In the genomic region with DNA sequence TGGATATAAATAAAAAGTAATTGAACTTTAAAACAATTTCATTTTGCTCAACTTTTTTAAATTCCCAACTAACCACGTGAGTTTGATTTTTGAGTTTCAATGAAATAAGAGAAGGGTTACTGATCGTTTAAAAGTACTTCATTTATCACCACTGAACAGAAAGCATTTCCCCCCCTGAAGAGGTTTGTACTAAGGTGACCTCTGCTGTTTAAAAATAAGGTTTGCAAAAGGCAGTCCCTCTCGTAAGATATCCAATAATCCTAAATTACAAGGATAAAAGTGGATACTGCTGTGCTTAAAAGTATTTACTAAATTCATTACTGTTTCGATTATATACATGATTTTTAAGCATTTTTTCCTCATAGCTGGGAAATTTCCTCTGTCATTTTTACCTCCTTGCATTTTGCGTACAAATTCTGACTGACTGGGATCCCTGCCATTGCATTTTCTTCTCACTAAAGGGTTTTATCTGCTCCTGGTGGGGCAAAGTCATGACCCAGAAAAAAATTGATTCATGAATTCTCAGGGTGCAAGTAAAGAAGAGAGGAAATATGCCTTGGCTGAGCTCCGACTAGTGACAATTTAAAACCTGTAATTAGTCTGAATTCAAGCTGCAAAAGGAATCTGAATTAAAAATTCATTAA, we compare ENCODE assay signal across 13 cellular contexts.
A peak's percentile ranks its signal among the peaks of the same experiment; 100 is the strongest.
DNase-seq lines count a peak whose midpoint lies in the region; ATAC-seq and TF ChIP-seq lines count a peak whose summit lies in the region.
"Had no signal": no experiment of that assay in that cellular context is flagged by ENCODE, and none has a peak within 500 bp of the region (broad histone marks: within the 10 kb centered on the region; RNA-seq: fewer than 3 reads in every experiment).

No MANE protein-coding gene starts in this region.

- H3K27me3 ChIP-seq in RWPE2 (ENCODE audit: insufficient read depth, poor library complexity, severe bottlenecking) = peaks cover 35% of the 10 kb centered on the region
- H3K27me3 ChIP-seq in thyroid gland = no peaks in the 10 kb centered on the region
- H3K27me3 ChIP-seq: neutrophil had no signal

- H3K4me1 Mint-ChIP-seq in activated CD4-positive, alpha-beta T cell treated with anti-CD3 and anti-CD28 coated beads, Interleukin-2, amount 10 ng/mL, durations not matched to agents 24 days and 14 days = no peaks in the 10 kb centered on the region

- 0 out of 3 replicates have a peak, but pooled peaks have one; percentile 41 for ATAC-seq in RWPE2 (ENCODE audit: low read depth)
- ATAC-seq: left ventricle myocardium superior had no signal

- peaks cover 3% of the 10 kb centered on the region for H3K9me3 Mint-ChIP-seq in activated CD4-positive, alpha-beta T cell treated with anti-CD3 and anti-CD28 coated beads, Interleukin-2, amount 10 ng/mL, durations not matched to agents 24 days and 14 days

- no peak overlapping the region for H3K27ac Mint-ChIP-seq in activated CD4-positive, alpha-beta T cell treated with anti-CD3 and anti-CD28 coated beads, Interleukin-2, amount 10 ng/mL, durations not matched to agents 24 days and 14 days

- H3K27ac ChIP-seq in RWPE2 (ENCODE audit: poor library complexity, severe bottlenecking) (no peak overlapping the region), thyroid gland (no peak overlapping the region)
- H3K27ac ChIP-seq: hepatocyte, neutrophil had no signal

- TF ChIP-seq POLR2A in thyroid gland (IDR thresholded peaks at IDR 0.05) = no peak

- H3K4me3 ChIP-seq in RWPE2 (ENCODE audit: severe bottlenecking) (no peak overlapping the region), thyroid gland (replicated peaks in 1 of 3) (no peak overlapping the region)
- H3K4me3 ChIP-seq: hepatocyte had no signal

- no peaks in the 10 kb centered on the region for H3K36me3 Mint-ChIP-seq in activated CD4-positive, alpha-beta T cell treated with anti-CD3 and anti-CD28 coated beads, Interleukin-2, amount 10 ng/mL, durations not matched to agents 24 days and 14 days (ENCODE audit: low read depth)

- DNase-seq in COR-L47 (lab: John Stamatoyannopoulos, UW) = peak; percentile 17
- DNase-seq in NCI-H1092 treated with DMSO at 0.1 percent for 48 hours (lab: John Stamatoyannopoulos, UW) = peak; percentile 70
- no peak for DNase-seq in RWPE2 (ENCODE audit: low spot score)
- peak; percentile 31 to 57 for DNase-seq in lung microvascular endothelial cell (ENCODE audit: low read depth in 2 of 2)
- no peak for DNase-seq in SKM-1 treated with dmso at 0.1 percent for 144 hours (lab: John Stamatoyannopoulos, UW; ENCODE audit: unreplicated experiment)
- no peak for DNase-seq in thyroid gland
- DNase-seq in activated CD4-positive, CD25-positive, alpha-beta regulatory T cell (lab: John Stamatoyannopoulos, UW) = no peak
- no peak for DNase-seq in activated CD4-positive, alpha-beta T cell treated with anti-CD3 and anti-CD28 coated beads, Interleukin-2, amount 10 ng/mL, durations not matched to agents 24 days and 14 days
- DNase-seq: activated T-cell treated with anti-CD3 and anti-CD28 coated beads, Interleukin-2, amount 50 U/mL, for 48 hours; anterior cingulate cortex; left ventricle myocardium superior had no signal

- WGBS in thyroid gland, 2 donors = 38 to 42% methylated on average over 6 of the region's 6 CpGs

- no peaks in the 10 kb centered on the region for H3K36me3 ChIP-seq in RWPE2 (ENCODE audit: low read depth)
- no peaks in the 10 kb centered on the region for H3K36me3 ChIP-seq in thyroid gland
- H3K36me3 ChIP-seq: neutrophil had no signal

- TF ChIP-seq CTCF in RWPE2 (IDR thresholded peaks at IDR 0.05; ENCODE audit: poor library complexity, severe bottlenecking) (peak; percentile 66), thyroid gland (IDR thresholded peaks at IDR 0.05) (no peak)

- no peak overlapping the region for H3K4me3 Mint-ChIP-seq in activated CD4-positive, alpha-beta T cell treated with anti-CD3 and anti-CD28 coated beads, Interleukin-2, amount 10 ng/mL, durations not matched to agents 24 days and 14 days

- H3K9me3 ChIP-seq in RWPE2 (ENCODE audit: severe bottlenecking) (no peaks in the 10 kb centered on the region), thyroid gland (no peaks in the 10 kb centered on the region)
- H3K9me3 ChIP-seq: neutrophil had no signal

- H3K4me1 ChIP-seq in RWPE2 (ENCODE audit: insufficient read depth, poor library complexity, severe bottlenecking) (peaks cover 4% of the 10 kb centered on the region), thyroid gland (no peaks in the 10 kb centered on the region)

- no peaks in the 10 kb centered on the region for H3K27me3 Mint-ChIP-seq in activated CD4-positive, alpha-beta T cell treated with anti-CD3 and anti-CD28 coated beads, Interleukin-2, amount 10 ng/mL, durations not matched to agents 24 days and 14 days

- intact Hi-C loops in thyroid gland (cut with DNase I) = no loop called here
- intact Hi-C loops in activated CD4-positive, alpha-beta T cell treated with anti-CD3 and anti-CD28 coated beads, Interleukin-2, amount 10 ng/mL, durations not matched to agents 24 days and 14 days (cut with micrococcal nuclease) = no loop called here

Comparison
In these comparisons a context has a peak if more than half of its experiments do, and no peak if none do; other contexts are left out.
1. DNase-seq: peak in COR-L47 (single experiment), NCI-H1092 treated with DMSO at 0.1 percent for 48 hours (single experiment) and lung microvascular endothelial cell (2 of 2); none in RWPE2 (single experiment), SKM-1 treated with dmso at 0.1 percent for 144 hours (single experiment), thyroid gland (0 of 2), activated CD4-positive, CD25-positive, alpha-beta regulatory T cell (0 of 4) and activated CD4-positive, alpha-beta T cell treated with anti-CD3 and anti-CD28 coated beads, Interleukin-2, amount 10 ng/mL, durations not matched to agents 24 days and 14 days (single experiment).